Comparison of ENCODE assay signal across 1 cellular context in genomic region chr1:207844374-207844773, GRCh38.
TF ChIP-seq lines count a peak whose summit lies in the region.

No MANE protein-coding gene starts in this region.

TF ChIP-seq in GM23338, 12 proteins besides CTCF, POLR2A, EP300 and RAD21 (continued from another document):
- TF ChIP-seq ZNF462 (CRISPR knock-in tag; IDR thresholded peaks at IDR 0.05) = no peak
- no peak for TF ChIP-seq ETS1 (IDR thresholded peaks at IDR 0.05)
- no peak for TF ChIP-seq CREB1 (CRISPR knock-in tag; IDR thresholded peaks at IDR 0.05; ENCODE audit: low read depth)
- no peak for TF ChIP-seq ZNF114 (CRISPR knock-in tag; IDR thresholded peaks at IDR 0.05)
- no peak for TF ChIP-seq POLR2AphosphoS5 (IDR thresholded peaks at IDR 0.05; ENCODE audit: low read depth)
- TF ChIP-seq ZNF331 (CRISPR knock-in tag; IDR thresholded peaks at IDR 0.05; ENCODE audit: low read depth) = no peak
- TF ChIP-seq EZH2phosphoT487 (IDR thresholded peaks at IDR 0.05; ENCODE audit: unreplicated experiment) = no peak
- TF ChIP-seq STAT1 (IDR thresholded peaks at IDR 0.05; ENCODE audit: unreplicated experiment) = no peak
- no peak for TF ChIP-seq EZH2 (IDR thresholded peaks at IDR 0.05; ENCODE audit: low read depth, unreplicated experiment)
- no peak for TF ChIP-seq JUNB (IDR thresholded peaks at IDR 0.05; ENCODE audit: unreplicated experiment)
